Comparison of ENCODE assay signal across 20 cellular contexts in the genomic region with DNA sequence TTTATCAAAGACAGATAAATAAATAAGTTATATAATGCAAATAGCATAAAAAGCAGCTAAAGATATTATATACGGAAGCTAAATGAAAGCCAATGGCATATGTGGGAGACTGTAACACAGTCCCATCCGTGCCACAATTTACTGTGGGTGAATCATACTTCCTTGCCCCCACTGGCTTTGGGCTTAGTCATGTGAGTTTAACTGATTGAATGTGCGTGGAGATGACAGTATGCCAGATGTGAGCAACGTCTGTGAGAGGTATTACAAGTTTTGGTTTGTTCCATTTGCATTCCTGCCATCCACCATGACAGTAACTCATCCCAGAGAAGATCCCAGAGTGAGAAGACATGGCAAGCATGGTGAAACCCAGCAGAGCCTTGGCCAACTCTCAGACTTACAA.
DNase-seq lines count a peak whose midpoint lies in the region; ATAC-seq and TF ChIP-seq lines count a peak whose summit lies in the region.
"Had no signal": no experiment of that assay in that cellular context is flagged by ENCODE, and none has a peak within 500 bp of the region (broad histone marks: within the 10 kb centered on the region; RNA-seq: fewer than 3 reads in every experiment).

No MANE protein-coding gene starts in this region.

- no TSS peak for BruUV-seq in mammary epithelial cell (replicated peaks; lab: Mats Ljungman, UMichigan)

- WGBS in mammary epithelial cell (ENCODE audit: low coverage, missing lambda C conversion rate), result 32% methylated on average over 4 of the region's 4 CpGs

- DNase-seq in GM04503 (ENCODE audit: low read depth) (peak; percentile 61), NB4 (ENCODE audit: low read depth) (peak; percentile 7), mammary epithelial cell (peak; percentile 44), skeletal muscle cell (ENCODE audit: low read depth) (peak; percentile 89), putamen (ENCODE audit: low spot score) (no peak), SHP77 (lab: John Stamatoyannopoulos, UW) (no peak)
- DNase-seq in activated CD4-positive, alpha-beta T cell treated with anti-CD3 and anti-CD28 coated beads for 48 hours, result no peak
- DNase-seq: activated CD8-positive, alpha-beta memory T cell treated with anti-CD3 and anti-CD28 coated beads, Interleukin-2, amount 50 U/mL, for 48 hours; activated naive CD4-positive, alpha-beta T cell treated with Interleukin-2 at 50 U/mL for 16 hours; Caco-2; effector CD4-positive, alpha-beta T cell; gastrocnemius medialis; KBM-7; left ventricle myocardium inferior; NCI-H187; NCI-H69; RPMI8226; stimulated activated CD4-positive, alpha-beta T cell treated with anti-CD3 and anti-CD28 coated beads, Interleukin-4, amount 100 ng/mL, for 24 hours had no signal

- no peaks in the 10 kb centered on the region for H3K4me1 ChIP-seq in mammary epithelial cell (ENCODE audit: insufficient read depth, low read length)
- H3K4me1 ChIP-seq: Caco-2, gastrocnemius medialis, left ventricle myocardium inferior, tibial nerve had no signal

- H3K4me3 ChIP-seq in NB4 (ENCODE audit: low read depth, low read length) (no peak overlapping the region), mammary epithelial cell (replicated peaks in 1 of 3; ENCODE audit: insufficient read depth in 1 of 3, low read depth in 2 of 3, low read length in 3 of 3) (no peak overlapping the region), skeletal muscle cell (ENCODE audit: low read depth, low read length) (no peak overlapping the region)
- H3K4me3 ChIP-seq: gastrocnemius medialis, left ventricle myocardium inferior, tibial nerve had no signal

- TF ChIP-seq CTCF in NB4 (IDR thresholded peaks at IDR 0.05; ENCODE audit: low read depth, low read length) (no peak), mammary epithelial cell (conservative IDR thresholded peaks at IDR 0.05 in 1 of 2, IDR thresholded peaks at IDR 0.05 in 1 of 2; ENCODE audit: extremely low read depth in 1 of 2, insufficient read depth in 1 of 2, low read depth in 1 of 2, low read length in 2 of 2) (no peak)

- CTCF ChIA-PET in mammary epithelial cell (lab: Charles Lee; ENCODE audit: low non-redundant PET), result no interaction called here

- dilution Hi-C loops in mammary epithelial cell (cut with HindIII; ENCODE audit: low sequenced_read_pairs), result no loop called here

- H3K36me3 ChIP-seq in mammary epithelial cell (ENCODE audit: insufficient read depth, low read length), result no peaks in the 10 kb centered on the region
- H3K36me3 ChIP-seq: gastrocnemius medialis, left ventricle myocardium inferior, tibial nerve had no signal

- ATAC-seq in HG03095 (IDR thresholded peaks at IDR 0.05; ENCODE audit: unreplicated experiment), result no peak
- ATAC-seq: gastrocnemius medialis had no signal

- in situ Hi-C loops in mammary epithelial cell (cut with MboI; ENCODE audit: low sequenced_read_pairs in 2 of 2), result no loop called here

- H4K20me1 ChIP-seq in mammary epithelial cell (ENCODE audit: insufficient read depth, low read length), result no peaks in the 10 kb centered on the region

- no peaks in the 10 kb centered on the region for H3K79me2 ChIP-seq in mammary epithelial cell (ENCODE audit: insufficient read depth, low read length)

- no peak for TF ChIP-seq POLR2A in NB4 (IDR thresholded peaks at IDR 0.05; ENCODE audit: extremely low read depth, insufficient read length)

- intact Hi-C loops in mammary epithelial cell (cut with micrococcal nuclease), result no loop called here

- H3K9me3 ChIP-seq in mammary epithelial cell (replicated peaks; ENCODE audit: insufficient read depth, low read length), result no peaks in the 10 kb centered on the region
- H3K9me3 ChIP-seq: Caco-2, gastrocnemius medialis, tibial nerve had no signal

- no peak overlapping the region for H3K4me2 ChIP-seq in mammary epithelial cell (ENCODE audit: insufficient read depth, low read depth, low read length)

- no peaks in the 10 kb centered on the region for H3K27me3 ChIP-seq in mammary epithelial cell (ENCODE audit: insufficient read depth, low read length)
- H3K27me3 ChIP-seq: gastrocnemius medialis, tibial nerve had no signal

- H2AFZ ChIP-seq in mammary epithelial cell (ENCODE audit: low read depth, low read length), result no peak overlapping the region

- no peak overlapping the region for H3K27ac ChIP-seq in mammary epithelial cell (ENCODE audit: insufficient read depth, low read depth, low read length)
- H3K27ac ChIP-seq: gastrocnemius medialis, left ventricle myocardium inferior, tibial nerve had no signal

- H3K9ac ChIP-seq in mammary epithelial cell (ENCODE audit: insufficient read depth, low read length), result no peak overlapping the region

Comparison
In these comparisons a context has a peak if more than half of its experiments do, and no peak if none do; other contexts are left out.
1. DNase-seq: peak in GM04503 (single experiment), NB4 (single experiment), mammary epithelial cell (single experiment) and skeletal muscle cell (single experiment); none in putamen (single experiment), activated CD4-positive, alpha-beta T cell treated with anti-CD3 and anti-CD28 coated beads for 48 hours (single experiment) and SHP77 (0 of 2).